ENCODE assay signal across 8 cellular contexts in genomic region chr1:187257476-187257875, GRCh38.
"Had no signal": no experiment of that assay in that cellular context is flagged by ENCODE, and none has a peak within 500 bp of the region (broad histone marks: within the 10 kb centered on the region; RNA-seq: fewer than 3 reads in every experiment).

No MANE protein-coding gene starts in this region.

- H3K4me2 ChIP-seq: GM23338 had no signal

- DNase-seq: GM23248, GOT3, H7, H9, HFFc6 had no signal

- H3K4me3 ChIP-seq: GM23248, GM23338, HAP-1 had no signal

- H3K9me3 Mint-ChIP-seq: GM23338, H9 had no signal

- ATAC-seq: GM23338, HCT116 had no signal

- H3K4me3 Mint-ChIP-seq: GM23338, H9, HFFc6 had no signal

- H2AFZ ChIP-seq: GM23248, GM23338 had no signal

- H3K4me1 Mint-ChIP-seq: H9 had no signal

- H3K4me1 ChIP-seq: HAP-1 had no signal

- H3K27ac Mint-ChIP-seq: GM23338, H9, HFFc6 had no signal

- H3K36me3 ChIP-seq: HAP-1 had no signal

- H3K9ac ChIP-seq: GM23248 had no signal

- H3K9me3 ChIP-seq: HAP-1 had no signal

- H3K27ac ChIP-seq: GM23248 had no signal
